36 cellular contexts compared by ENCODE assay signal in the genomic region with DNA sequence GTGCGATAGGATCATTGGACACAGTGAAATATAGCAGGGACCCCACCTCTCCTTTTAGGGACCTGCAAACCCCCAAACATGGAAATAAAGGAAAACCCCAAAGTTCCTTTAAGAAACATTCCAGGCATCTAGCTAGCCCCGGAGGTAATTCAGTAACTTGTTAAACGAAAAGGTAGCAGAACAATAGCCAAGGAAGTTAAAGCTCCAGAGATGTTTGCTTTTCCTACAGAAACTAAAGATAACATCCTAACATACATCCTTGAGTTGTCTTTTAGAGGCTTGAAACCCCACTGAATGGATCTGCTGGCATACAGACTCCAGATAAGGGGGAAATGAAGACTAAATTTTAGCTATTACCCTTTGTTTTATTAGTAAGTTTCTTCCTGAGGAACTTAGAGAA.
"Had no signal": no experiment of that assay in that cellular context is flagged by ENCODE, and none has a peak within 500 bp of the region (broad histone marks: within the 10 kb centered on the region; RNA-seq: fewer than 3 reads in every experiment).

No MANE protein-coding gene starts in this region.

- ATAC-seq: activated CD4-positive, CD25-positive, alpha-beta regulatory T cell treated with anti-CD3 and anti-CD28 coated beads, Interleukin-2, amount 50 U/mL, for 24 hours; effector memory CD8-positive, alpha-beta T cell; heart right ventricle; left cardiac atrium; left ventricle myocardium superior; stimulated activated memory B cell treated with anti-CD40 and anti-IgM and Interleukin-4, amounts not matched to agents 10 μg/mL and 1 μg/mL and 100 μg/mL, for 72 hours; upper lobe of right lung had no signal

- H3K27ac ChIP-seq: brain microvascular endothelial cell, epithelial cell of prostate, esophagus squamous epithelium, heart right ventricle, ovary, prostate gland, sigmoid colon, stomach, thyroid gland, upper lobe of right lung, VCaP had no signal

- DNase-seq: activated CD4-positive, alpha-beta memory T cell treated with anti-CD3 and anti-CD28 coated beads, Interleukin-2, amount 10 ng/mL, durations not matched to agents 7 days and 5 days; activated CD4-positive, alpha-beta T cell treated with anti-CD3 and anti-CD28 coated beads for 48 hours; activated CD8-positive, alpha-beta memory T cell treated with anti-CD3 and anti-CD28 coated beads, Interleukin-2, amount 50 U/mL, for 48 hours; activated gamma-delta T cell; activated naive CD4-positive, alpha-beta T cell treated with anti-CD3 and anti-CD28 coated beads, Interleukin-2, amount 10 ng/mL, durations not matched to agents 7 days and 5 days; activated naive CD8-positive, alpha-beta T cell treated with anti-CD3 and anti-CD28 coated beads, Interleukin-2, amount 10 ng/mL, durations not matched to agents 7 days and 5 days; activated T-cell treated with anti-CD3 and anti-CD28 coated beads, Interleukin-2, amount 50 U/mL, for 24 hours; amniotic stem cell; brain microvascular endothelial cell; caudate nucleus; cortex of kidney; effector memory CD8-positive, alpha-beta T cell; esophagus squamous epithelium; foreskin melanocyte; heart right ventricle; left cardiac atrium; left ventricle myocardium superior; naive B cell; nephron progenitor cell; ovary; sigmoid colon; small intestine; stimulated activated CD4-positive, alpha-beta T cell treated with anti-CD3 and anti-CD28 coated beads, Interleukin-1b, Interleukin-23, amount 100 ng/mL, for 48 hours; stimulated activated CD4-positive, alpha-beta T cell treated with anti-CD3 and anti-CD28 coated beads, Interleukin-4, amount 100 ng/mL, for 4 hours; stimulated activated CD8-positive, alpha-beta memory T cell treated with anti-CD3 and anti-CD28 coated beads, Interleukin-4, amount 100 ng/mL, for 48 hours; stomach; thyroid gland; upper lobe of right lung had no signal

- H3K36me3 ChIP-seq: brain microvascular endothelial cell, esophagus squamous epithelium, heart right ventricle, ovary, prostate gland, sigmoid colon, stomach, thyroid gland, upper lobe of right lung had no signal

- H3K9me3 ChIP-seq: esophagus squamous epithelium, heart right ventricle, ovary, prostate gland, sigmoid colon, stomach, thyroid gland, upper lobe of right lung had no signal

- H3K4me3 ChIP-seq: esophagus squamous epithelium, heart right ventricle, ovary, prostate gland, sigmoid colon, stomach, thyroid gland, upper lobe of right lung had no signal

- FAIRE-seq: astrocyte, keratinocyte, small intestine, TTC549 had no signal

- H3K4me1 ChIP-seq: esophagus squamous epithelium, heart right ventricle, prostate gland, sigmoid colon, stomach, thyroid gland had no signal

- H3K27me3 ChIP-seq: brain microvascular endothelial cell, esophagus squamous epithelium, heart right ventricle, ovary, sigmoid colon, stomach, thyroid gland, upper lobe of right lung had no signal
